8 cellular contexts compared by ENCODE assay signal in the genomic region with DNA sequence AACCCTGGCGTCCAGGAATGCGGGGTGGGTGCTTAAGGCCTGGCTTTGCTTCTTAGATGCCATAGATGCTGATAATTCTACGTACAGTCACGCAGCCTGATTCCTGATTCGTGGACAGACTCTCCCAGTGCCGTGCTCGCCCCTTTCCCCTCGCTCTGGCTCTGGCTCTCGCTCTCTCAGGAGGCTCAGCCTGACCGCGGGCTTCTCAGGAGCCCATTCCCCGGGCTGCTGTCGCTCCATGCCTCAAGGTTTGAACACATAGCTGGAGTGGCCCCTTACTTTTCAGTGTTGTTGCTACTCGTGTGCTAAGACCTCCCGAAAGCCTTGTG. TPM values are rescaled to one million over a fixed set of nuclear protein-coding genes. Genes with fewer than 3 reads are reported as not detected.
DNase-seq lines count a peak whose midpoint lies in the region; ATAC-seq and TF ChIP-seq lines count a peak whose summit lies in the region.

No MANE protein-coding gene starts in this region.

- no peak for DNase-seq in Calu3
- no peak for DNase-seq in activated T-helper 2 cell treated with anti-CD3 and anti-CD28 coated beads, Interferon-gamma antibody, Interleukin-2, Interleukin-4, amounts not matched to agents 10 μg/mL and 5 μg/mL and 100 μg/mL, durations not matched to agents 14 hours and 24 hours and 36 hours (ENCODE audit: low spot score)
- DNase-seq in hepatic stellate cell (ENCODE audit: low spot score): peak; percentile 17
- DNase-seq in skeletal muscle cell (ENCODE audit: low read depth): no peak
- DNase-seq in activated CD4-positive, CD25-positive, alpha-beta regulatory T cell (lab: John Stamatoyannopoulos, UW): no peak
- DNase-seq in COLO829 (ENCODE audit: low spot score): no peak

- no peaks in the 10 kb centered on the region for H3K27me3 Mint-ChIP-seq in Calu3 (ENCODE audit: unreplicated experiment)
- H3K27me3 Mint-ChIP-seq in activated T-helper 2 cell treated with anti-CD3 and anti-CD28 coated beads, Interferon-gamma antibody, Interleukin-2, Interleukin-4, amounts not matched to agents 10 μg/mL and 5 μg/mL and 100 μg/mL, durations not matched to agents 14 hours and 24 hours and 36 hours (ENCODE audit: low read depth): no peaks in the 10 kb centered on the region

- CTCF ChIA-PET in Calu3 (lab: Charles Lee): no interaction called here

- H3K9me3 Mint-ChIP-seq in Calu3 (ENCODE audit: low read depth, unreplicated experiment): no peaks in the 10 kb centered on the region
- no peaks in the 10 kb centered on the region for H3K9me3 Mint-ChIP-seq in activated T-helper 2 cell treated with anti-CD3 and anti-CD28 coated beads, Interferon-gamma antibody, Interleukin-2, Interleukin-4, amounts not matched to agents 10 μg/mL and 5 μg/mL and 100 μg/mL, durations not matched to agents 14 hours and 24 hours and 36 hours

- no peak for TF ChIP-seq CTCF in Calu3 (IDR thresholded peaks at IDR 0.05; ENCODE audit: unreplicated experiment)

- peak overlapping the region; percentile 59 for H3K4me3 ChIP-seq in skeletal muscle cell (ENCODE audit: low read depth, low read length)

- no TSS peak for BruUV-seq in Calu3 (replicated peaks; lab: Mats Ljungman, UMichigan)

- H3K36me3 Mint-ChIP-seq in Calu3 (ENCODE audit: insufficient read depth, unreplicated experiment): peaks cover 8% of the 10 kb centered on the region
- no peaks in the 10 kb centered on the region for H3K36me3 Mint-ChIP-seq in activated T-helper 2 cell treated with anti-CD3 and anti-CD28 coated beads, Interferon-gamma antibody, Interleukin-2, Interleukin-4, amounts not matched to agents 10 μg/mL and 5 μg/mL and 100 μg/mL, durations not matched to agents 14 hours and 24 hours and 36 hours (ENCODE audit: low read depth)

- H3K4me1 Mint-ChIP-seq in Calu3 (ENCODE audit: low read depth, unreplicated experiment): no peaks in the 10 kb centered on the region
- peaks cover 15% of the 10 kb centered on the region for H3K4me1 Mint-ChIP-seq in activated T-helper 2 cell treated with anti-CD3 and anti-CD28 coated beads, Interferon-gamma antibody, Interleukin-2, Interleukin-4, amounts not matched to agents 10 μg/mL and 5 μg/mL and 100 μg/mL, durations not matched to agents 14 hours and 24 hours and 36 hours (ENCODE audit: low read depth)

- intact Hi-C loops in Calu3 (cut with micrococcal nuclease; ENCODE audit: unreplicated experiment): loop anchor here (10.0 kb wide), 1 partner anchor 1249 kb away; no protein-coding TSS in a partner anchor
- intact Hi-C loops in activated T-helper 2 cell treated with anti-CD3 and anti-CD28 coated beads, Interferon-gamma antibody, Interleukin-2, Interleukin-4, amounts not matched to agents 10 μg/mL and 5 μg/mL and 100 μg/mL, durations not matched to agents 14 hours and 24 hours and 36 hours (cut with micrococcal nuclease): loop anchor here (2.0 to 10.0 kb wide), 3 partner anchors 499 to 1681 kb away; a partner anchor contains a TSS

- no peak overlapping the region for H3K27ac Mint-ChIP-seq in Calu3 (ENCODE audit: unreplicated experiment)
- peak overlapping the region; percentile 81 for H3K27ac Mint-ChIP-seq in activated T-helper 2 cell treated with anti-CD3 and anti-CD28 coated beads, Interferon-gamma antibody, Interleukin-2, Interleukin-4, amounts not matched to agents 10 μg/mL and 5 μg/mL and 100 μg/mL, durations not matched to agents 14 hours and 24 hours and 36 hours

- ATAC-seq in GM19351 (IDR thresholded peaks at IDR 0.05; ENCODE audit: unreplicated experiment): peak; percentile 36
- peak; percentile 27 for ATAC-seq in HG03442 (IDR thresholded peaks at IDR 0.05; ENCODE audit: unreplicated experiment)

- peak overlapping the region; percentile 48 for H3K4me3 Mint-ChIP-seq in Calu3 (ENCODE audit: low read depth, unreplicated experiment)
- H3K4me3 Mint-ChIP-seq in activated T-helper 2 cell treated with anti-CD3 and anti-CD28 coated beads, Interferon-gamma antibody, Interleukin-2, Interleukin-4, amounts not matched to agents 10 μg/mL and 5 μg/mL and 100 μg/mL, durations not matched to agents 14 hours and 24 hours and 36 hours (ENCODE audit: low read depth): peak overlapping the region; percentile 91

RNA-seq across cellular contexts. Expression of a gene that starts 0.8 kb away (rescaled TPM):
- not detected in 2 replicates for total RNA-seq in Calu3 (2022)
- 0.74 and 0.78 TPM in 2 replicates for total RNA-seq in activated T-helper 2 cell treated with anti-CD3 and anti-CD28 coated beads, Interferon-gamma antibody, Interleukin-2, Interleukin-4, amounts not matched to agents 10 μg/mL and 5 μg/mL and 100 μg/mL, durations not matched to agents 14 hours and 24 hours and 36 hours

RNA-seq across cellular contexts. Expression of a gene that starts 59.2 kb away (rescaled TPM):
- 16.4 and 18.9 TPM in 2 replicates for total RNA-seq in Calu3 (2022)
- total RNA-seq in activated T-helper 2 cell treated with anti-CD3 and anti-CD28 coated beads, Interferon-gamma antibody, Interleukin-2, Interleukin-4, amounts not matched to agents 10 μg/mL and 5 μg/mL and 100 μg/mL, durations not matched to agents 14 hours and 24 hours and 36 hours: 8.9 and 9.3 TPM in 2 replicates
